21 cellular contexts compared by ENCODE assay signal in the genomic region with DNA sequence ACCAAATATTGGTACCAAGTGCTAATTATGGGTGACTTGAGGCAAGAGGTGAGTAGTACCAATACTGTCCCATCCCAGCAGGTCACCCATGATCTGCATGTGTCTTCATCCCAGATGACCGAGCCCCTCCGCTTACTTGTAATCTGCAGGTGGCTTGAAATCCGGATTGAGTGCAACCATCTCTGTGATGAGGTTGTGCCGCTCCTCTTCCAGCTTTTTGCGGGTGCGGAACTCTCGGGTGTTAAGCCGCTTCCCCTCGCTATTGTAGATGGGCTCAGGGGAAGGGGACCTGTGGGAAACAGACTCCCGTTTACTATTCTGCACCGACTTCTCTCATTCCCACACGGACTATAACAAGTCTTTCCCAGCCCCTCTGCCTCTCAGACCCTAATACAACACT. TPM values are rescaled to one million over a fixed set of nuclear protein-coding genes. Genes with fewer than 3 reads are reported as not detected.
DNase-seq lines count a peak whose midpoint lies in the region; ATAC-seq and TF ChIP-seq lines count a peak whose summit lies in the region.
"Had no signal": no experiment of that assay in that cellular context is flagged by ENCODE, and none has a peak within 500 bp of the region (broad histone marks: within the 10 kb centered on the region; RNA-seq: fewer than 3 reads in every experiment).

No MANE protein-coding gene starts in this region.

- no peaks in the 10 kb centered on the region for H3K27me3 Mint-ChIP-seq in natural killer cell treated with Interleukin-12 subunit alpha and Interleukin-12 subunit beta and Interleukin-15 and Interleukin-18, amount 100 ng/mL, for 72 hours
- no peaks in the 10 kb centered on the region for H3K27me3 Mint-ChIP-seq in natural killer cell (ENCODE audit: low read depth in 2 of 2)
- no peaks in the 10 kb centered on the region for H3K27me3 Mint-ChIP-seq in Calu3 (ENCODE audit: unreplicated experiment)

- H3K27ac Mint-ChIP-seq in natural killer cell treated with Interleukin-12 subunit alpha and Interleukin-12 subunit beta and Interleukin-15 and Interleukin-18, amount 100 ng/mL, for 72 hours: peak overlapping the region in 1 of 2 donors; percentile 91
- H3K27ac Mint-ChIP-seq in natural killer cell (peak overlapping the region in 1 of 2 donors; percentile 50), Calu3 (ENCODE audit: unreplicated experiment) (no peak overlapping the region)
- H3K27ac Mint-ChIP-seq in activated naive CD4-positive, alpha-beta T cell treated with anti-CD3 and anti-CD28 coated beads, Interleukin-2, amount 50 U/mL, for 72 hours: peak overlapping the region; percentile 44 to 67

- BruUV-seq in Calu3 (replicated peaks; lab: Mats Ljungman, UMichigan): no TSS peak

- DNase-seq in natural killer cell treated with Interleukin-12 subunit alpha and Interleukin-12 subunit beta and Interleukin-15 and Interleukin-18, amount 100 ng/mL, for 72 hours (ENCODE audit: low spot score): peak; percentile 49
- DNase-seq in natural killer cell: no peak
- DNase-seq in activated naive CD4-positive, alpha-beta T cell treated with anti-CD3 and anti-CD28 coated beads, Interleukin-2, amount 50 U/mL, for 72 hours (ENCODE audit: low spot score in 2 of 2): no peak
- peak; percentile 57 for DNase-seq in mesenteric fat pad (ENCODE audit: low spot score)
- no peak for DNase-seq in MG63
- no peak for DNase-seq in NCI-H2029 treated with DMSO at 0.1 percent for 48 hours (lab: John Stamatoyannopoulos, UW)
- no peak for DNase-seq in Calu3
- DNase-seq: activated CD4-positive, alpha-beta T cell treated with anti-CD3 and anti-CD28 coated beads for 48 hours; activated CD8-positive, alpha-beta memory T cell treated with anti-CD3 and anti-CD28 coated beads, Interleukin-2, amount 50 U/mL, for 4 hours; brain microvascular endothelial cell; colonic mucosa; COR-L47; left colon; midbrain; MM.1S; NCI-H1694; NCI-H69; SK-N-SH; stimulated activated CD4-positive, alpha-beta T cell treated with anti-CD3 and anti-CD28 coated beads, Interleukin-4, amount 100 ng/mL, for 4 hours; upper lobe of left lung had no signal

- no peak overlapping the region for H3K4me3 ChIP-seq in MG63
- H3K4me3 ChIP-seq: colonic mucosa, smooth muscle cell, upper lobe of left lung had no signal

- peaks cover 70% of the 10 kb centered on the region for H3K36me3 Mint-ChIP-seq in natural killer cell treated with Interleukin-12 subunit alpha and Interleukin-12 subunit beta and Interleukin-15 and Interleukin-18, amount 100 ng/mL, for 72 hours
- H3K36me3 Mint-ChIP-seq in natural killer cell (peaks cover 49% of the 10 kb centered on the region), Calu3 (ENCODE audit: insufficient read depth, unreplicated experiment) (peaks cover 98% of the 10 kb centered on the region)
- peaks cover 49 to 84% of the 10 kb centered on the region in 2 donors for H3K36me3 Mint-ChIP-seq in activated naive CD4-positive, alpha-beta T cell treated with anti-CD3 and anti-CD28 coated beads, Interleukin-2, amount 50 U/mL, for 72 hours

- TF ChIP-seq CTCF in natural killer cell (IDR thresholded peaks at IDR 0.05) (no peak), Calu3 (IDR thresholded peaks at IDR 0.05; ENCODE audit: unreplicated experiment) (no peak)

- intact Hi-C loops in natural killer cell (cut with micrococcal nuclease): loop anchor here (10.0 kb wide), 1 partner anchor 345 kb away; the partner anchor contains the start of genes TM7SF2 and ZNHIT2
- intact Hi-C loops in Calu3 (cut with micrococcal nuclease; ENCODE audit: unreplicated experiment): no loop called here

- H3K9me3 Mint-ChIP-seq in natural killer cell treated with Interleukin-12 subunit alpha and Interleukin-12 subunit beta and Interleukin-15 and Interleukin-18, amount 100 ng/mL, for 72 hours: no peaks in the 10 kb centered on the region
- H3K9me3 Mint-ChIP-seq in natural killer cell: no peaks in the 10 kb centered on the region
- H3K9me3 Mint-ChIP-seq in activated naive CD4-positive, alpha-beta T cell treated with anti-CD3 and anti-CD28 coated beads, Interleukin-2, amount 50 U/mL, for 72 hours: no peaks in the 10 kb centered on the region
- H3K9me3 Mint-ChIP-seq in Calu3 (ENCODE audit: low read depth, unreplicated experiment): no peaks in the 10 kb centered on the region

- peaks cover 67 to 69% of the 10 kb centered on the region in 2 donors for H3K4me1 Mint-ChIP-seq in natural killer cell treated with Interleukin-12 subunit alpha and Interleukin-12 subunit beta and Interleukin-15 and Interleukin-18, amount 100 ng/mL, for 72 hours (ENCODE audit: low read depth in 2 of 2)
- peaks cover 76 to 79% of the 10 kb centered on the region in 2 donors for H3K4me1 Mint-ChIP-seq in natural killer cell
- H3K4me1 Mint-ChIP-seq in Calu3 (ENCODE audit: low read depth, unreplicated experiment): peaks cover 26% of the 10 kb centered on the region

- peaks cover 92% of the 10 kb centered on the region for H3K36me3 ChIP-seq in MG63

- CTCF ChIA-PET in Calu3 (lab: Charles Lee): no interaction called here

- no peaks in the 10 kb centered on the region for H3K9me3 ChIP-seq in MG63
- H3K9me3 ChIP-seq: colonic mucosa, SK-N-SH, upper lobe of left lung had no signal

- H3K4me3 Mint-ChIP-seq in natural killer cell treated with Interleukin-12 subunit alpha and Interleukin-12 subunit beta and Interleukin-15 and Interleukin-18, amount 100 ng/mL, for 72 hours: no peak overlapping the region
- H3K4me3 Mint-ChIP-seq in natural killer cell: no peak overlapping the region
- no peak overlapping the region for H3K4me3 Mint-ChIP-seq in Calu3 (ENCODE audit: low read depth, unreplicated experiment)

- ATAC-seq in natural killer cell treated with Interleukin-12 subunit alpha and Interleukin-12 subunit beta and Interleukin-15 and Interleukin-18, amount 100 ng/mL, for 72 hours: no peak
- ATAC-seq in natural killer cell: no peak
- no peak for ATAC-seq in activated naive CD4-positive, alpha-beta T cell treated with anti-CD3 and anti-CD28 coated beads, Interleukin-2, amount 50 U/mL, for 72 hours
- ATAC-seq: left colon had no signal

- no peaks in the 10 kb centered on the region for H3K27me3 ChIP-seq in MG63
- H3K27me3 ChIP-seq: brain microvascular endothelial cell, colonic mucosa, upper lobe of left lung had no signal

RNA-seq across cellular contexts. Expression of gene SF1, which starts 8.2 kb away (rescaled TPM):
- 100 to 1,000 TPM; 376 to 425 TPM for total RNA-seq in natural killer cell treated with Interleukin-12 subunit alpha and Interleukin-12 subunit beta and Interleukin-15 and Interleukin-18, amount 100 ng/mL, for 72 hours
- 100 to 1,000 TPM; 841 to 864 (median 845) TPM for total RNA-seq in natural killer cell
- 100 to 1,000 TPM; 323 to 406 TPM for total RNA-seq in activated naive CD4-positive, alpha-beta T cell treated with anti-CD3 and anti-CD28 coated beads, Interleukin-2, amount 50 U/mL, for 72 hours
- 302 TPM for total RNA-seq in mesenteric fat pad
- total RNA-seq in MG63 (2014; rRNA removed; shearing (Covaris generic); ENCODE audit: low replicate concordance): 70.1 and 72.2 TPM in 2 replicates
- 312 and 319 TPM in 2 replicates for total RNA-seq in Calu3 (2022)

RNA-seq across cellular contexts. Expression of gene PYGM, which starts 10.3 kb away (rescaled TPM):
- total RNA-seq in natural killer cell treated with Interleukin-12 subunit alpha and Interleukin-12 subunit beta and Interleukin-15 and Interleukin-18, amount 100 ng/mL, for 72 hours: 1 to 10 TPM; 4.7 to 5.6 TPM
- total RNA-seq in natural killer cell (1 to 10 TPM; 4.1 to 8.4 (median 6.1) TPM), mesenteric fat pad (1.8 TPM), Calu3 (2022) (1.4 and 1.8 TPM in 2 replicates)
- total RNA-seq in activated naive CD4-positive, alpha-beta T cell treated with anti-CD3 and anti-CD28 coated beads, Interleukin-2, amount 50 U/mL, for 72 hours: 1 to 10 TPM in 1 of 2 donors, under 1 TPM in 1; 0.87 to 2.3 TPM
- not detected in 2 replicates for total RNA-seq in MG63 (2014; rRNA removed; shearing (Covaris generic); ENCODE audit: low replicate concordance)

RNA-seq across cellular contexts. Expression of gene RASGRP2, which starts 26.2 kb away (rescaled TPM):
- total RNA-seq in natural killer cell treated with Interleukin-12 subunit alpha and Interleukin-12 subunit beta and Interleukin-15 and Interleukin-18, amount 100 ng/mL, for 72 hours: 10 to 100 TPM; 13.6 to 27.7 TPM
- 100 to 1,000 TPM; 371 to 417 (median 394) TPM for total RNA-seq in natural killer cell
- 10 to 100 TPM; 12.5 to 12.6 TPM for total RNA-seq in activated naive CD4-positive, alpha-beta T cell treated with anti-CD3 and anti-CD28 coated beads, Interleukin-2, amount 50 U/mL, for 72 hours
- 22.0 TPM for total RNA-seq in mesenteric fat pad
- total RNA-seq in MG63 (2014; rRNA removed; shearing (Covaris generic); ENCODE audit: low replicate concordance): not detected in 2 replicates
- total RNA-seq in Calu3 (2022): not detected in 2 replicates

RNA-seq across cellular contexts. Expression of gene MAP4K2, which starts 32.9 kb away (rescaled TPM):
- total RNA-seq in natural killer cell treated with Interleukin-12 subunit alpha and Interleukin-12 subunit beta and Interleukin-15 and Interleukin-18, amount 100 ng/mL, for 72 hours: 10 to 100 TPM; 17.6 to 47.1 TPM
- total RNA-seq in natural killer cell: 10 to 100 TPM; 38.3 to 40.6 (median 38.7) TPM
- total RNA-seq in activated naive CD4-positive, alpha-beta T cell treated with anti-CD3 and anti-CD28 coated beads, Interleukin-2, amount 50 U/mL, for 72 hours: 10 to 100 TPM; 67.7 to 83.2 TPM
- 18.2 TPM for total RNA-seq in mesenteric fat pad
- total RNA-seq in MG63 (2014; rRNA removed; shearing (Covaris generic); ENCODE audit: low replicate concordance): 6.2 and 14.8 TPM in 2 replicates
- total RNA-seq in Calu3 (2022): 17.0 and 17.4 TPM in 2 replicates

RNA-seq across cellular contexts. Expression of gene MEN1, which starts 40.2 kb away (rescaled TPM):
- total RNA-seq in natural killer cell treated with Interleukin-12 subunit alpha and Interleukin-12 subunit beta and Interleukin-15 and Interleukin-18, amount 100 ng/mL, for 72 hours: 10 to 100 TPM; 32.6 to 53.5 TPM
- total RNA-seq in natural killer cell (10 to 100 TPM; 29.3 to 42.2 (median 32.2) TPM), mesenteric fat pad (18.5 TPM), Calu3 (2022) (39.8 and 41.0 TPM in 2 replicates)
- 10 to 100 TPM in 1 of 2 donors, 1 to 10 TPM in 1; 9.7 to 35.1 TPM for total RNA-seq in activated naive CD4-positive, alpha-beta T cell treated with anti-CD3 and anti-CD28 coated beads, Interleukin-2, amount 50 U/mL, for 72 hours
- 9.2 and 13.3 TPM in 2 replicates for total RNA-seq in MG63 (2014; rRNA removed; shearing (Covaris generic); ENCODE audit: low replicate concordance)

Comparison
In these comparisons a context has a peak if more than half of its experiments do, and no peak if none do; other contexts are left out.
1. DNase-seq: peak in natural killer cell treated with Interleukin-12 subunit alpha and Interleukin-12 subunit beta and Interleukin-15 and Interleukin-18, amount 100 ng/mL, for 72 hours (single experiment) and mesenteric fat pad (single experiment); none in natural killer cell (single experiment), activated naive CD4-positive, alpha-beta T cell treated with anti-CD3 and anti-CD28 coated beads, Interleukin-2, amount 50 U/mL, for 72 hours (0 of 2), MG63 (single experiment), NCI-H2029 treated with DMSO at 0.1 percent for 48 hours (single experiment) and Calu3 (single experiment).
2. RNA of gene RASGRP2, which starts 26.2 kb away (total RNA-seq): 371 to 417 TPM in natural killer cell; 13.6 to 27.7 TPM in natural killer cell treated with Interleukin-12 subunit alpha and Interleukin-12 subunit beta and Interleukin-15 and Interleukin-18, amount 100 ng/mL, for 72 hours, 22.0 TPM in mesenteric fat pad (single experiment), 12.5 to 12.6 TPM in activated naive CD4-positive, alpha-beta T cell treated with anti-CD3 and anti-CD28 coated beads, Interleukin-2, amount 50 U/mL, for 72 hours, not detected in Calu3 and not detected in MG63; every median in the first group is over 10 times any median in the second.